Comparison of ENCODE assay signal across 1 cellular context in the genomic region with DNA sequence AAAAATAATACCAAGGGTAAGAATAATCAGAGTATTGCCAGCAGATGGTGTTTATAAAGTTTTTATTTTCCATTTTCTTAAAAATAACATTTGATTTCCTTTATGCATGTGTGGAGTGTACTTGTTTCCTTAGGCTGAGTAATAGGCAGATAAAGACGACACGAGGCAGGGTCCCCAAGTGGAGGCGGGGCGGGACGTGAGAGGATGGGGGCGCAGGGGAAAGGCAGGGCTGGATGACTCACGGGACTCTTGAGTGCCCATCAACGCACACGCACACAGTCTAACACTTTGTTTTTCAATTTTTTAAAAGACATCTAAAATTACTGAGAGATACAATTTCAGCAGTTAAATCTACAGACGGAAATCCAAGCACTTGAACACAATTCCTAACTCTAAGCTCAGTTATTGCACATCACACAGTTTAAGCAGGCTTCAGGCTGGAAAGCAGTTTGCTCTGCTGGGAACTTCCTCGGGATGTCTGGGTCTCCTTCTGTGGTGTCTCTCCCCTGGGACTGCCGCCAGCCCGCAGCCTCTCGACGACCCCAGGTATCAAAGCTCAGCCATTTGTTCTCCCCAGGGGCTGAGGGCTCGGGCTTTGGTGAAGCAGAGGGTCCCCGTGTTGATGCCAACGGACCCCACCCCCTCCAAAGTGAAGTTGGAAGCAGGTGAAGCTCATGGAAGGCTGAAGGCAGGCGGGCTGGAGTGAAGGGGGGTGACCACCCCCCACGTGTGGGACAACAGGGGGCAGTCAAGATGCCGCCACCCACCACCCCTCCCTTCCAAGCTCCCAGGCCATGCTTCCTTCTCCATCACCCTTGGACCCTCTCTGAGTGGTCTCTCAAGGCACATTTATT.
TF ChIP-seq lines count a peak whose summit lies in the region.

No MANE protein-coding gene starts in this region.

TF ChIP-seq in GM23338, 12 proteins besides CTCF, POLR2A, EP300 and RAD21:
- TF ChIP-seq EZH2phosphoT487 (IDR thresholded peaks at IDR 0.05; ENCODE audit: unreplicated experiment): no peak
- TF ChIP-seq, protein P1, sequence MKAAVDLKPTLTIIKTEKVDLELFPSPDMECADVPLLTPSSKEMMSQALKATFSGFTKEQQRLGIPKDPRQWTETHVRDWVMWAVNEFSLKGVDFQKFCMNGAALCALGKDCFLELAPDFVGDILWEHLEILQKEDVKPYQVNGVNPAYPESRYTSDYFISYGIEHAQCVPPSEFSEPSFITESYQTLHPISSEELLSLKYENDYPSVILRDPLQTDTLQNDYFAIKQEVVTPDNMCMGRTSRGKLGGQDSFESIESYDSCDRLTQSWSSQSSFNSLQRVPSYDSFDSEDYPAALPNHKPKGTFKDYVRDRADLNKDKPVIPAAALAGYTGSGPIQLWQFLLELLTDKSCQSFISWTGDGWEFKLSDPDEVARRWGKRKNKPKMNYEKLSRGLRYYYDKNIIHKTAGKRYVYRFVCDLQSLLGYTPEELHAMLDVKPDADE (IDR thresholded peaks at IDR 0.05): no peak
- no peak for TF ChIP-seq EZH2 (IDR thresholded peaks at IDR 0.05; ENCODE audit: low read depth, unreplicated experiment)
- TF ChIP-seq POLR2AphosphoS5 (IDR thresholded peaks at IDR 0.05; ENCODE audit: low read depth): no peak
- TF ChIP-seq NANOG (IDR thresholded peaks at IDR 0.05; ENCODE audit: borderline replicate concordance): no peak
- TF ChIP-seq, protein P2, sequence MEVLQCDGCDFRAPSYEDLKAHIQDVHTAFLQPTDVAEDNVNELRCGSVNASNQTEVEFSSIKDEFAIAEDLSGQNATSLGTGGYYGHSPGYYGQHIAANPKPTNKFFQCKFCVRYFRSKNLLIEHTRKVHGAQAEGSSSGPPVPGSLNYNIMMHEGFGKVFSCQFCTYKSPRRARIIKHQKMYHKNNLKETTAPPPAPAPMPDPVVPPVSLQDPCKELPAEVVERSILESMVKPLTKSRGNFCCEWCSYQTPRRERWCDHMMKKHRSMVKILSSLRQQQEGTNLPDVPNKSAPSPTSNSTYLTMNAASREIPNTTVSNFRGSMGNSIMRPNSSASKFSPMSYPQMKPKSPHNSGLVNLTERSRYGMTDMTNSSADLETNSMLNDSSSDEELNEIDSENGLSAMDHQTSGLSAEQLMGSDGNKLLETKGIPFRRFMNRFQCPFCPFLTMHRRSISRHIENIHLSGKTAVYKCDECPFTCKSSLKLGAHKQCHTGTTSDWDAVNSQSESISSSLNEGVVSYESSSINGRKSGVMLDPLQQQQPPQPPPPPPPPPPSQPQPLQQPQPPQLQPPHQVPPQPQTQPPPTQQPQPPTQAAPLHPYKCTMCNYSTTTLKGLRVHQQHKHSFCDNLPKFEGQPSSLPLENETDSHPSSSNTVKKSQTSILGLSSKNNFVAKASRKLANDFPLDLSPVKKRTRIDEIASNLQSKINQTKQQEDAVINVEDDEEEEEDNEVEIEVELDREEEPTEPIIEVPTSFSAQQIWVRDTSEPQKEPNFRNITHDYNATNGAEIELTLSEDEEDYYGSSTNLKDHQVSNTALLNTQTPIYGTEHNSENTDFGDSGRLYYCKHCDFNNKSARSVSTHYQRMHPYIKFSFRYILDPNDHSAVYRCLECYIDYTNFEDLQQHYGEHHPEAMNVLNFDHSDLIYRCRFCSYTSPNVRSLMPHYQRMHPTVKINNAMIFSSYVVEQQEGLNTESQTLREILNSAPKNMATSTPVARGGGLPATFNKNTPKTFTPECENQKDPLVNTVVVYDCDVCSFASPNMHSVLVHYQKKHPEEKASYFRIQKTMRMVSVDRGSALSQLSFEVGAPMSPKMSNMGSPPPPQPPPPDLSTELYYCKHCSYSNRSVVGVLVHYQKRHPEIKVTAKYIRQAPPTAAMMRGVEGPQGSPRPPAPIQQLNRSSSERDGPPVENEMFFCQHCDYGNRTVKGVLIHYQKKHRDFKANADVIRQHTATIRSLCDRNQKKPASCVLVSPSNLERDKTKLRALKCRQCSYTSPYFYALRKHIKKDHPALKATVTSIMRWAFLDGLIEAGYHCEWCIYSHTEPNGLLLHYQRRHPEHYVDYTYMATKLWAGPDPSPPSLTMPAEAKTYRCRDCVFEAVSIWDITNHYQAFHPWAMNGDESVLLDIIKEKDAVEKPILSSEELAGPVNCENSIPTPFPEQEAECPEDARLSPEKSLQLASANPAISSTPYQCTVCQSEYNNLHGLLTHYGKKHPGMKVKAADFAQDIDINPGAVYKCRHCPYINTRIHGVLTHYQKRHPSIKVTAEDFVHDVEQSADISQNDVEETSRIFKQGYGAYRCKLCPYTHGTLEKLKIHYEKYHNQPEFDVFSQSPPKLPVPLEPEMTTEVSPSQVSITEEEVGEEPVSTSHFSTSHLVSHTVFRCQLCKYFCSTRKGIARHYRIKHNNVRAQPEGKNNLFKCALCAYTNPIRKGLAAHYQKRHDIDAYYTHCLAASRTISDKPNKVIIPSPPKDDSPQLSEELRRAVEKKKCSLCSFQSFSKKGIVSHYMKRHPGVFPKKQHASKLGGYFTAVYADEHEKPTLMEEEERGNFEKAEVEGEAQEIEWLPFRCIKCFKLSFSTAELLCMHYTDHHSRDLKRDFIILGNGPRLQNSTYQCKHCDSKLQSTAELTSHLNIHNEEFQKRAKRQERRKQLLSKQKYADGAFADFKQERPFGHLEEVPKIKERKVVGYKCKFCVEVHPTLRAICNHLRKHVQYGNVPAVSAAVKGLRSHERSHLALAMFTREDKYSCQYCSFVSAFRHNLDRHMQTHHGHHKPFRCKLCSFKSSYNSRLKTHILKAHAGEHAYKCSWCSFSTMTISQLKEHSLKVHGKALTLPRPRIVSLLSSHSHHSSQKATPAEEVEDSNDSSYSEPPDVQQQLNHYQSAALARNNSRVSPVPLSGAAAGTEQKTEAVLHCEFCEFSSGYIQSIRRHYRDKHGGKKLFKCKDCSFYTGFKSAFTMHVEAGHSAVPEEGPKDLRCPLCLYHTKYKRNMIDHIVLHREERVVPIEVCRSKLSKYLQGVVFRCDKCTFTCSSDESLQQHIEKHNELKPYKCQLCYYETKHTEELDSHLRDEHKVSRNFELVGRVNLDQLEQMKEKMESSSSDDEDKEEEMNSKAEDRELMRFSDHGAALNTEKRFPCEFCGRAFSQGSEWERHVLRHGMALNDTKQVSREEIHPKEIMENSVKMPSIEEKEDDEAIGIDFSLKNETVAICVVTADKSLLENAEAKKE (CRISPR knock-in tag; IDR thresholded peaks at IDR 0.05): no peak
- TF ChIP-seq, protein P3, sequence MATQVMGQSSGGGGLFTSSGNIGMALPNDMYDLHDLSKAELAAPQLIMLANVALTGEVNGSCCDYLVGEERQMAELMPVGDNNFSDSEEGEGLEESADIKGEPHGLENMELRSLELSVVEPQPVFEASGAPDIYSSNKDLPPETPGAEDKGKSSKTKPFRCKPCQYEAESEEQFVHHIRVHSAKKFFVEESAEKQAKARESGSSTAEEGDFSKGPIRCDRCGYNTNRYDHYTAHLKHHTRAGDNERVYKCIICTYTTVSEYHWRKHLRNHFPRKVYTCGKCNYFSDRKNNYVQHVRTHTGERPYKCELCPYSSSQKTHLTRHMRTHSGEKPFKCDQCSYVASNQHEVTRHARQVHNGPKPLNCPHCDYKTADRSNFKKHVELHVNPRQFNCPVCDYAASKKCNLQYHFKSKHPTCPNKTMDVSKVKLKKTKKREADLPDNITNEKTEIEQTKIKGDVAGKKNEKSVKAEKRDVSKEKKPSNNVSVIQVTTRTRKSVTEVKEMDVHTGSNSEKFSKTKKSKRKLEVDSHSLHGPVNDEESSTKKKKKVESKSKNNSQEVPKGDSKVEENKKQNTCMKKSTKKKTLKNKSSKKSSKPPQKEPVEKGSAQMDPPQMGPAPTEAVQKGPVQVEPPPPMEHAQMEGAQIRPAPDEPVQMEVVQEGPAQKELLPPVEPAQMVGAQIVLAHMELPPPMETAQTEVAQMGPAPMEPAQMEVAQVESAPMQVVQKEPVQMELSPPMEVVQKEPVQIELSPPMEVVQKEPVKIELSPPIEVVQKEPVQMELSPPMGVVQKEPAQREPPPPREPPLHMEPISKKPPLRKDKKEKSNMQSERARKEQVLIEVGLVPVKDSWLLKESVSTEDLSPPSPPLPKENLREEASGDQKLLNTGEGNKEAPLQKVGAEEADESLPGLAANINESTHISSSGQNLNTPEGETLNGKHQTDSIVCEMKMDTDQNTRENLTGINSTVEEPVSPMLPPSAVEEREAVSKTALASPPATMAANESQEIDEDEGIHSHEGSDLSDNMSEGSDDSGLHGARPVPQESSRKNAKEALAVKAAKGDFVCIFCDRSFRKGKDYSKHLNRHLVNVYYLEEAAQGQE (IDR thresholded peaks at IDR 0.05; ENCODE audit: unreplicated experiment): no peak
